In genomic region chr10:372566-372965, GRCh38 we compare ENCODE assay signal across 17 cellular contexts.
A peak's percentile ranks its signal among the peaks of the same experiment; 100 is the strongest.
DNase-seq lines count a peak whose midpoint lies in the region; ATAC-seq and TF ChIP-seq lines count a peak whose summit lies in the region.
"Had no signal": no experiment of that assay in that cellular context is flagged by ENCODE, and none has a peak within 500 bp of the region (broad histone marks: within the 10 kb centered on the region; RNA-seq: fewer than 3 reads in every experiment).

No MANE protein-coding gene starts in this region.

- no peak overlapping the region for H2BK120ac ChIP-seq in neuronal stem cell (ENCODE audit: low read depth, low read length)

- in situ Hi-C loops in transverse colon (cut with MboI; ENCODE audit: low pct_ligation_motif_present in 1 of 4, low pct_unique_long_range_greater_than_20kb in 1 of 4, low sequenced_read_pairs in 3 of 4) = no loop called here

- no peak overlapping the region for H4K91ac ChIP-seq in neuronal stem cell (ENCODE audit: low read depth, low read length, poor library complexity)

- H4K8ac ChIP-seq in neuronal stem cell (ENCODE audit: low read depth, low read length) = no peak overlapping the region

- H3K4me1 ChIP-seq in SJCRH30 (peaks cover 19% of the 10 kb centered on the region), neuronal stem cell (ENCODE audit: control insufficient read depth in 2 of 2, insufficient read depth in 1 of 2, low read depth in 1 of 2, low read length in 2 of 2) (peaks cover 7 to 17% of the 10 kb centered on the region in 2 donors), transverse colon (peaks cover 3 to 17% (median 10%) of the 10 kb centered on the region in 4 donors)

- H3K27me3 ChIP-seq in SJCRH30 (no peaks in the 10 kb centered on the region), neuronal stem cell (ENCODE audit: control insufficient read depth in 3 of 3, insufficient read depth in 3 of 3, low read depth in 1 of 3, low read length in 3 of 3) (no peaks in the 10 kb centered on the region), transverse colon (no peaks in the 10 kb centered on the region)
- H3K27me3 ChIP-seq: neural progenitor cell had no signal

- no peak overlapping the region for H2BK12ac ChIP-seq in neuronal stem cell (ENCODE audit: low read length)

- no peak overlapping the region for H3K4me3 ChIP-seq in SJCRH30
- H3K4me3 ChIP-seq in fibroblast of villous mesenchyme (ENCODE audit: low read depth, low read length) = no peak overlapping the region
- H3K4me3 ChIP-seq in neuronal stem cell (ENCODE audit: low read length in 2 of 2) = no peak overlapping the region
- H3K4me3 ChIP-seq in transverse colon = no peak overlapping the region
- H3K4me3 ChIP-seq: neural progenitor cell had no signal

- H3K27ac ChIP-seq in SJCRH30 (peak overlapping the region; percentile 82), neuronal stem cell (replicated peaks; ENCODE audit: low read length) (no peak overlapping the region), transverse colon (peak overlapping the region in 3 of 4 donors; percentile 47 to 69 (median 67))
- H3K27ac ChIP-seq: neural progenitor cell had no signal

- H2BK5ac ChIP-seq in neuronal stem cell (ENCODE audit: low read length) = no peak overlapping the region

- TF ChIP-seq CTCF in fibroblast of villous mesenchyme (IDR thresholded peaks at IDR 0.05; ENCODE audit: insufficient read depth, low read depth, low read length) = no peak
- no peak for TF ChIP-seq CTCF in transverse colon (IDR thresholded peaks at IDR 0.05)

- ATAC-seq in HG02870 (IDR thresholded peaks at IDR 0.05; ENCODE audit: unreplicated experiment) = no peak
- ATAC-seq in GM18909 (IDR thresholded peaks at IDR 0.05; ENCODE audit: poor library complexity, unreplicated experiment) = no peak
- ATAC-seq: activated CD8-positive, alpha-beta memory T cell treated with anti-CD3 and anti-CD28 coated beads, Interleukin-2, amount 10 ng/mL, durations not matched to agents 7 days and 5 days; PC-3 had no signal

- H3K9ac ChIP-seq in neuronal stem cell (ENCODE audit: low read depth, low read length, poor library complexity) = no peak overlapping the region
- H3K9ac ChIP-seq: neural progenitor cell had no signal

- no peaks in the 10 kb centered on the region for H3K36me3 ChIP-seq in SJCRH30
- peaks cover 19 to 63% of the 10 kb centered on the region in 2 donors for H3K36me3 ChIP-seq in neuronal stem cell (replicated peaks in 1 of 2; ENCODE audit: control insufficient read depth in 2 of 2, insufficient read depth in 2 of 2, low read length in 2 of 2)
- no peaks in the 10 kb centered on the region for H3K36me3 ChIP-seq in transverse colon
- H3K36me3 ChIP-seq: neural progenitor cell had no signal

- H3K9me3 ChIP-seq in SJCRH30 (replicated peaks) = no peaks in the 10 kb centered on the region
- peaks cover 4 to 11% of the 10 kb centered on the region in 2 donors for H3K9me3 ChIP-seq in neuronal stem cell (replicated peaks in 1 of 2; ENCODE audit: control insufficient read depth in 2 of 2, insufficient read depth in 1 of 2, low read depth in 1 of 2, low read length in 2 of 2)
- no peaks in the 10 kb centered on the region for H3K9me3 ChIP-seq in transverse colon

- H3K79me1 ChIP-seq in neuronal stem cell (ENCODE audit: low read depth, low read length) = no peaks in the 10 kb centered on the region

- no peak overlapping the region for H2AFZ ChIP-seq in neuronal stem cell (ENCODE audit: low read length)
- H2AFZ ChIP-seq: neural progenitor cell had no signal

- H2BK15ac ChIP-seq in neuronal stem cell (ENCODE audit: low read length) = no peak overlapping the region

- TF ChIP-seq POLR2A in transverse colon (IDR thresholded peaks at IDR 0.05) = no peak

- H3K4me2 ChIP-seq in neuronal stem cell (ENCODE audit: insufficient read depth, low read length, poor library complexity, severe bottlenecking) = no peak overlapping the region

- H3K23ac ChIP-seq in neuronal stem cell (ENCODE audit: low read depth, low read length, poor library complexity) = no peak overlapping the region

- no peak for TF ChIP-seq EP300 in transverse colon (IDR thresholded peaks at IDR 0.05; ENCODE audit: low read depth)

- H3K14ac ChIP-seq in neuronal stem cell (ENCODE audit: low read length) = no peak overlapping the region

- no CpG with 5 or more reads among the region's 17 CpGs for WGBS in neuronal stem cell (ENCODE audit: extremely low coverage in 2 of 2, insufficient read length in 2 of 2, insufficient replicate concordance in 1 of 2), 2 donors
- 83 to 100% methylated on average over 1 to 14 of the region's 17 CpGs for WGBS in transverse colon (ENCODE audit: low coverage in 1 of 2), 2 donors

- H3K18ac ChIP-seq in neuronal stem cell (ENCODE audit: low read length) = peak overlapping the region; percentile 84

- intact Hi-C loops in transverse colon (cut with DNase I; ENCODE audit: low total_unique reads) = no loop called here

- DNase-seq in SJCRH30 (no peak), fibroblast of villous mesenchyme (ENCODE audit: low read depth) (peak; percentile 38), neuronal stem cell (ENCODE audit: low spot score) (no peak), transverse colon (no peak), NCI-H146 treated with DMSO at 0.1 percent for 48 hours (lab: John Stamatoyannopoulos, UW; ENCODE audit: unreplicated experiment) (no peak), T1000 (lab: John Stamatoyannopoulos, UW) (no peak)
- DNase-seq: activated CD8-positive, alpha-beta memory T cell treated with anti-CD3 and anti-CD28 coated beads, Interleukin-2, amount 10 ng/mL, durations not matched to agents 7 days and 5 days; amniotic stem cell; COR-L47; Karpas-422; mesendoderm; NCI-H1092 treated with DMSO at 0.1 percent for 48 hours; NCI-H748 treated with DMSO at 0.1 percent for 48 hours; PC-3 had no signal

- no peak overlapping the region for H3K4ac ChIP-seq in neuronal stem cell (ENCODE audit: low read length)

- H2AK5ac ChIP-seq in neuronal stem cell (ENCODE audit: low read depth, low read length) = peak overlapping the region; percentile 58
